In the genomic region with DNA sequence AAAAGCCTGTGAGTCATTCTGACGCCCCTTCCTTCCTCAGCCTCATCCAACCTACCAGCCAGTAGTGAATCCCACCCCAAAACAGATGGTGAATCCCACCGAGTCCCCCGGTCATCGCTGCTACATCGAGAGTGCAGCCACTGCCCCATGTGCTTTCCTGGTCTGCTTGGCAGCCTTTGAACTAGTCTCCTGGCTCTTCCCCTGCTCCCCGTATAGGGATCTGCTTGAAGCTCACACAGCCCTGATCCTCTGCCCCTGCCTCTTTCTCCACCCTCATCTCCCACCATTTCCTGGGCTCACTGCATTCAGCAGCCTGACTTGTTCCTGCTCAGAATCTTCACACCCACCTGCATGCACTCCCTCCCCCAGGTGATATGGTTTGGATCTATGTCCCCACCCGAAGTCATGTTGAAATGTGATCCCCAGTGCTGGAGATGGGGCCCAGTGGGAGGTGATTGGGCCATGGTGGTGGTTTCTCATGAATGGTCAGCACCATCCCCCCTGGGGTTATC, we compare ENCODE assay signal across 25 cellular contexts. TPM values are rescaled to one million over a fixed set of nuclear protein-coding genes. Genes with fewer than 3 reads are reported as not detected.
DNase-seq lines count a peak whose midpoint lies in the region; ATAC-seq and TF ChIP-seq lines count a peak whose summit lies in the region.
"Had no signal": no experiment of that assay in that cellular context is flagged by ENCODE, and none has a peak within 500 bp of the region (broad histone marks: within the 10 kb centered on the region; RNA-seq: fewer than 3 reads in every experiment).

No MANE protein-coding gene starts in this region.

- no peak for TF ChIP-seq POLR2A in NB4 (IDR thresholded peaks at IDR 0.05; ENCODE audit: extremely low read depth, insufficient read length)

- TF ChIP-seq CTCF in NB4 (IDR thresholded peaks at IDR 0.05; ENCODE audit: low read depth, low read length) (no peak), mesothelial cell of epicardium (IDR thresholded peaks at IDR 0.05; ENCODE audit: unreplicated experiment) (no peak)

- no peak overlapping the region for H3K27ac ChIP-seq in BLaER1 treated with 17β-estradiol and CSF1 and Interleukin-3, amounts not matched to agents 10 nM and 100 nM

- H3K9ac ChIP-seq in BLaER1 treated with 17β-estradiol and CSF1 and Interleukin-3, amounts not matched to agents 10 nM and 100 nM: no peak overlapping the region

- intact Hi-C loops in dendritic cell treated with granulocyte-macrophage colony-stimulating factor and Interleukin-4, amounts not matched to agents 40 ng/mL and 50 ng/mL, for 4 days (cut with micrococcal nuclease): no loop called here

- H3K4me3 Mint-ChIP-seq in dendritic cell treated with granulocyte-macrophage colony-stimulating factor and Interleukin-4, amounts not matched to agents 40 ng/mL and 50 ng/mL, for 4 days: no peak overlapping the region
- no peak overlapping the region for H3K4me3 Mint-ChIP-seq in mesothelial cell of epicardium
- H3K4me3 Mint-ChIP-seq: activated CD8-positive, alpha-beta T cell treated with anti-CD3 and anti-CD28 coated beads for 36 hours; naive thymus-derived CD8-positive, alpha-beta T cell had no signal

- H3K9me3 ChIP-seq in BLaER1 treated with 17β-estradiol and CSF1 and Interleukin-3, amounts not matched to agents 10 nM and 100 nM (replicated peaks in 1 of 11): peaks cover 0 to 5% (median 0%) of the 10 kb centered on the region in 11 experiments; a peak in 1 of 22 replicates

- H3K36me3 Mint-ChIP-seq in dendritic cell treated with granulocyte-macrophage colony-stimulating factor and Interleukin-4, amounts not matched to agents 40 ng/mL and 50 ng/mL, for 4 days (ENCODE audit: low read depth): no peaks in the 10 kb centered on the region
- peaks cover 9% of the 10 kb centered on the region for H3K36me3 Mint-ChIP-seq in mesothelial cell of epicardium

- ATAC-seq in GM18858 (IDR thresholded peaks at IDR 0.05; ENCODE audit: unreplicated experiment): no peak
- ATAC-seq: activated CD8-positive, alpha-beta T cell treated with anti-CD3 and anti-CD28 coated beads for 36 hours; esophagus mucosa; naive thymus-derived CD8-positive, alpha-beta T cell had no signal

- no peak overlapping the region for H3K4me3 ChIP-seq in BLaER1 treated with 17β-estradiol and CSF1 and Interleukin-3, amounts not matched to agents 10 nM and 100 nM
- no peak overlapping the region for H3K4me3 ChIP-seq in NB4 (ENCODE audit: low read depth, low read length)

- DNase-seq in NB4 (ENCODE audit: low read depth) (peak; percentile 81), mesothelial cell of epicardium (ENCODE audit: low spot score in 2 of 2, unreplicated experiment in 2 of 2) (no peak), NAMALWA (ENCODE audit: low spot score) (no peak), GDM1 (lab: John Stamatoyannopoulos, UW) (no peak)
- DNase-seq in activated CD4-positive, alpha-beta T cell treated with anti-CD3 and anti-CD28 coated beads, Interleukin-2, amount 50 U/mL, for 48 hours: no peak
- DNase-seq: activated CD8-positive, alpha-beta T cell treated with anti-CD3 and anti-CD28 coated beads for 36 hours; activated naive CD4-positive, alpha-beta T cell; activated T-cell treated with anti-CD3 and anti-CD28 coated beads for 4 hours; anterior cingulate cortex; Calu3; central memory CD4-positive, alpha-beta T cell; effector CD8-positive, alpha-beta T cell; islet precursor cell; mammary epithelial cell; MV-4-11; NCI-H1930; NCI-H226; NCI-H82; SHP77; stimulated activated CD8-positive, alpha-beta memory T cell treated with anti-CD3 and anti-CD28 coated beads, Interleukin-4, amount 100 ng/mL, for 48 hours had no signal

- H3K4me2 ChIP-seq in BLaER1 treated with 17β-estradiol and CSF1 and Interleukin-3, amounts not matched to agents 10 nM and 100 nM: peak overlapping the region in 9 of 11 experiments; percentile 18 to 56 (median 35); a peak in 13 of 22 replicates

- H3K27me3 Mint-ChIP-seq in dendritic cell treated with granulocyte-macrophage colony-stimulating factor and Interleukin-4, amounts not matched to agents 40 ng/mL and 50 ng/mL, for 4 days: peaks cover 3% of the 10 kb centered on the region
- H3K27me3 Mint-ChIP-seq in mesothelial cell of epicardium (ENCODE audit: low read depth): no peaks in the 10 kb centered on the region
- H3K27me3 Mint-ChIP-seq: activated CD8-positive, alpha-beta T cell treated with anti-CD3 and anti-CD28 coated beads for 36 hours; naive thymus-derived CD8-positive, alpha-beta T cell had no signal

- H3K4me1 Mint-ChIP-seq in dendritic cell treated with granulocyte-macrophage colony-stimulating factor and Interleukin-4, amounts not matched to agents 40 ng/mL and 50 ng/mL, for 4 days (ENCODE audit: low read depth): peaks cover 35% of the 10 kb centered on the region
- H3K4me1 Mint-ChIP-seq in mesothelial cell of epicardium: peaks cover 64% of the 10 kb centered on the region

- H3K9me3 Mint-ChIP-seq in dendritic cell treated with granulocyte-macrophage colony-stimulating factor and Interleukin-4, amounts not matched to agents 40 ng/mL and 50 ng/mL, for 4 days: no peaks in the 10 kb centered on the region
- no peaks in the 10 kb centered on the region for H3K9me3 Mint-ChIP-seq in mesothelial cell of epicardium
- H3K9me3 Mint-ChIP-seq: activated CD8-positive, alpha-beta T cell treated with anti-CD3 and anti-CD28 coated beads for 36 hours; naive thymus-derived CD8-positive, alpha-beta T cell had no signal

- peaks cover 0 to 27% (median 16%) of the 10 kb centered on the region in 10 experiments; a peak in 16 of 20 replicates for H3K4me1 ChIP-seq in BLaER1 treated with 17β-estradiol and CSF1 and Interleukin-3, amounts not matched to agents 10 nM and 100 nM

- H4K20me1 ChIP-seq in BLaER1 treated with 17β-estradiol and CSF1 and Interleukin-3, amounts not matched to agents 10 nM and 100 nM: peaks cover 0 to 7% (median 0%) of the 10 kb centered on the region in 11 experiments; a peak in 1 of 22 replicates

- peak overlapping the region; percentile 7 for H3K27ac Mint-ChIP-seq in dendritic cell treated with granulocyte-macrophage colony-stimulating factor and Interleukin-4, amounts not matched to agents 40 ng/mL and 50 ng/mL, for 4 days
- H3K27ac Mint-ChIP-seq in mesothelial cell of epicardium: peak overlapping the region; percentile 59
- H3K27ac Mint-ChIP-seq: activated CD8-positive, alpha-beta T cell treated with anti-CD3 and anti-CD28 coated beads for 36 hours had no signal

- H3K27me3 ChIP-seq in BLaER1 treated with 17β-estradiol and CSF1 and Interleukin-3, amounts not matched to agents 10 nM and 100 nM: 0 out of 22 replicates have a peak, but pooled peaks cover 0 to 2% (median 0%) of the 10 kb centered on the region in 11 experiments

- H3K36me3 ChIP-seq in BLaER1 treated with 17β-estradiol and CSF1 and Interleukin-3, amounts not matched to agents 10 nM and 100 nM: no peaks in the 10 kb centered on the region

RNA-seq across cellular contexts. Expression of gene SYNJ2, which starts 14.6 kb away (rescaled TPM):
- total RNA-seq in mesothelial cell of epicardium: 39.6 to 42.7 TPM (median 41.0 TPM) in 3 replicates
